In the genomic region with DNA sequence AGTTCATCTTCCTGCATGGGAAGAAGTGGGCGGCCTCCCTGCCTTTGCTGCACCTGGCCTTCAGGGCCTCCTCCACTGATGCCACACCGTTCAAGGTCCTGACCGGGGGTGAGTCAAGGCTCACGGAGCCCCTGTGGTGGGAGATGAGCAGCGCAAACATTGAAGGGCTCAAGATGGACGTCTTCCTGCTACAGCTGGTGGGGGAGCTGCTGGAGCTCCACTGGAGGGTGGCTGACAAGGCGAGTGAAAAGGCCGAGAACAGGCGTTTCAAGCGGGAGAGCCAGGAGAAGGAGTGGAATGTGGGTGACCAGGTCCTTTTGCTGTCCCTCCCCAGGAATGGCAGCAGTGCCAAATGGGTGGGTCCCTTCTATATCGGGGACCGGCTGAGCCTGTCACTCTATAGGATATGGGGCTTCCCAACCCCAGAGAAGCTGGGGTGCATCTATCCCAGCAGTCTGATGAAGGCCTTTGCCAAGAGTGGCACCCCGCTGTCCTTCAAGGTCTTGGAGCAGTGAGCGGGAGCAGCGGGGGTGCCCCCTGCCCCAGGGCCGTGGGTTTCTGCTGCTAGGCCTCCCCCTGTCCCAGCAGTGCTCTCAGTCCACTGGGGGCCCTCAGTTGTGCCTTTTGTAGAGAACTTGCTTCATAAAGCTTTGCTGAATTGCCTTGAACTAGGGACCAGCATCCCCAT, we compare ENCODE assay signal across 28 cellular contexts. TPM values are rescaled to one million over a fixed set of nuclear protein-coding genes. Genes with fewer than 3 reads are reported as not detected.
"Had no signal": no experiment of that assay in that cellular context is flagged by ENCODE, and none has a peak within 500 bp of the region (broad histone marks: within the 10 kb centered on the region; RNA-seq: fewer than 3 reads in every experiment).

No MANE protein-coding gene starts in this region.

- DNase-seq: activated CD4-positive, alpha-beta T cell treated with anti-CD3 and anti-CD28 coated beads for 4 hours; activated CD4-positive, alpha-beta T cell treated with anti-CD3 and anti-CD28 coated beads, Interleukin-2, amount 50 U/mL, for 4 hours; activated CD8-positive, alpha-beta memory T cell treated with anti-CD3 and anti-CD28 coated beads, Interleukin-2, amount 50 U/mL, for 48 hours; activated naive CD8-positive, alpha-beta T cell treated with anti-CD3 and anti-CD28 coated beads, Interleukin-2, amount 50 U/mL, for 24 hours; activated T-cell treated with anti-CD3 and anti-CD28 coated beads, Interleukin-2, amount 50 U/mL, for 24 hours; amygdala; endodermal cell; foreskin fibroblast; heart left ventricle; kidney glomerular epithelial cell; left lung; naive B cell; posterior cingulate gyrus; stimulated activated CD4-positive, alpha-beta T cell treated with anti-CD3 and anti-CD28 coated beads, Interleukin-15, amount 100 ng/mL, for 24 hours; stimulated activated CD4-positive, alpha-beta T cell treated with anti-CD3 and anti-CD28 coated beads, Interleukin-2, amount 100 ng/mL, for 24 hours; stimulated activated naive B cell treated with anti-CD40 and anti-IgM and Interleukin-4, amounts not matched to agents 10 μg/mL and 1 μg/mL and 100 μg/mL, for 72 hours; thyroid gland had no signal

- H3K4me2 ChIP-seq: smooth muscle cell had no signal

- H3K27ac ChIP-seq: heart left ventricle, left lung, thyroid gland, upper lobe of left lung, vagina, VCaP had no signal

- H3K36me3 Mint-ChIP-seq: activated naive CD4-positive, alpha-beta T cell treated with anti-CD3 and anti-CD28 coated beads, Interleukin-2, amount 50 U/mL, for 24 hours; naive B cell had no signal

- H3K4me1 Mint-ChIP-seq: activated naive CD4-positive, alpha-beta T cell treated with anti-CD3 and anti-CD28 coated beads, Interleukin-2, amount 50 U/mL, for 24 hours; activated naive CD8-positive, alpha-beta T cell treated with anti-CD3 and anti-CD28 coated beads, Interleukin-2, amount 50 U/mL, for 24 hours; central memory CD8-positive, alpha-beta T cell; endodermal cell had no signal

- H3K9me3 ChIP-seq: breast epithelium, heart left ventricle, left lung, stomach, thyroid gland, upper lobe of left lung, vagina had no signal

- H3K27ac Mint-ChIP-seq: activated naive CD4-positive, alpha-beta T cell treated with anti-CD3 and anti-CD28 coated beads, Interleukin-2, amount 50 U/mL, for 24 hours; activated naive CD8-positive, alpha-beta T cell treated with anti-CD3 and anti-CD28 coated beads, Interleukin-2, amount 50 U/mL, for 24 hours; activated T-cell treated with anti-CD3 and anti-CD28 coated beads, Interleukin-2, amount 50 U/mL, for 24 hours; dendritic cell treated with granulocyte-macrophage colony-stimulating factor and Interleukin-4, amounts not matched to agents 40 ng/mL and 50 ng/mL, for 4 days; endodermal cell; stimulated activated naive B cell treated with anti-CD40 and anti-IgM and Interleukin-4, amounts not matched to agents 10 μg/mL and 1 μg/mL and 100 μg/mL, for 72 hours had no signal

- H3K4me3 ChIP-seq: breast epithelium, heart left ventricle, left lung, smooth muscle cell, stomach, thyroid gland, upper lobe of left lung, vagina had no signal

- H3K4me3 Mint-ChIP-seq: activated naive CD4-positive, alpha-beta T cell treated with anti-CD3 and anti-CD28 coated beads, Interleukin-2, amount 50 U/mL, for 24 hours; activated naive CD8-positive, alpha-beta T cell treated with anti-CD3 and anti-CD28 coated beads, Interleukin-2, amount 50 U/mL, for 24 hours; activated T-cell treated with anti-CD3 and anti-CD28 coated beads, Interleukin-2, amount 50 U/mL, for 24 hours; central memory CD8-positive, alpha-beta T cell; dendritic cell treated with granulocyte-macrophage colony-stimulating factor and Interleukin-4, amounts not matched to agents 40 ng/mL and 50 ng/mL, for 4 days; endodermal cell; naive B cell; stimulated activated naive B cell treated with anti-CD40 and anti-IgM and Interleukin-4, amounts not matched to agents 10 μg/mL and 1 μg/mL and 100 μg/mL, for 72 hours had no signal

- H3K27me3 ChIP-seq: breast epithelium, heart left ventricle, left lung, stomach, thyroid gland, upper lobe of left lung, vagina had no signal

- H3K4me1 ChIP-seq: breast epithelium had no signal

- H3K36me3 ChIP-seq: breast epithelium had no signal

- ATAC-seq: activated naive CD8-positive, alpha-beta T cell treated with anti-CD3 and anti-CD28 coated beads, Interleukin-2, amount 50 U/mL, for 24 hours; esophagus mucosa; heart left ventricle; stimulated activated naive B cell treated with anti-CD40 and anti-IgM and Interleukin-4, amounts not matched to agents 10 μg/mL and 1 μg/mL and 100 μg/mL, for 72 hours had no signal

- H3K9me3 Mint-ChIP-seq: activated naive CD4-positive, alpha-beta T cell treated with anti-CD3 and anti-CD28 coated beads, Interleukin-2, amount 50 U/mL, for 24 hours; activated naive CD8-positive, alpha-beta T cell treated with anti-CD3 and anti-CD28 coated beads, Interleukin-2, amount 50 U/mL, for 24 hours; activated T-cell treated with anti-CD3 and anti-CD28 coated beads, Interleukin-2, amount 50 U/mL, for 24 hours; central memory CD8-positive, alpha-beta T cell; dendritic cell treated with granulocyte-macrophage colony-stimulating factor and Interleukin-4, amounts not matched to agents 40 ng/mL and 50 ng/mL, for 4 days; endodermal cell; naive B cell; stimulated activated naive B cell treated with anti-CD40 and anti-IgM and Interleukin-4, amounts not matched to agents 10 μg/mL and 1 μg/mL and 100 μg/mL, for 72 hours had no signal

RNA-seq across cellular contexts. Expression of a gene that starts 49.1 kb away (rescaled TPM):
- total RNA-seq: T-helper 1 cell treated with Interleukin-12 subunit alpha and Interleukin-12 subunit beta and Interleukin-4 antibody, amounts not matched to agents 30 ng/mL and 1 ng/mL, for 36 hours had no signal
